ENCODE assay signal across 1 cellular context in the genomic region with DNA sequence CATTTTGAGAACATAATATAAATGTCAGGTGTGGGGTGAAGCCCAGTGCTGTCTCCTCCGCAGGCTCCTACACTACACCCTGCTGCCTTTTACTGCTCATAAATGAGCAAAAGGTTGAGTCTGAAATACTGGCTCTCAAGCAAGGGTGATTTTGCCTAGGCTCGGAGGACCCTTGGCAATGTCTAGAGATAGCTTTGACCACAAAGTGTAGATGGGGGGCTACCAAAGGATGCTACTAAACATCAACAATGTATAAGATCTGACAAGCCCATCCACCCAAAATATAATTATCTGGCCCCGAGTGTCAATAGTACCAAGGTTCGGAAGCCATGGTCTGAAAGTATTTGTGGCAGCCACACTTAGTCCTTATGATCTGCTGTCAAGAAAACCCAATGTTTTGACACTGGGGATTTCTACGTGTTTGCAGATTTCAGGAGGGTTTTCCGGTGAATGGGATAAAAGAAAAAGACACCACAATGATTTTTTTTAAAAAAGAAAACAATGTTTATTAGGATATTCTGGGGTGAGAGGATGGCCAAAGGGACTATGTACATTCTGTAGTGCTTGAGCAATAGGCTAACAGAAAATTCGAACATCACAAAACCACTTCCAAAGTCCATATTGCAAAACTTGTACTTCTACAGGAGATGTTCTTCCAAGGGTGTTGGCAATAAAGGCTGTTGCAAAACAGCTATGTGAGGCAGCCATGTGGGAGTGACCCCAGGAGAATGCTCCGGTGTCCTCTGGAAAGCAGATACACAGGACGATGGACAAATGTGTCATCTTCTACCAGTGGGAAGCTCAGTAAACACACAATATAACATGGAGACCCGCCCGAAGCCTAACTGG.
TF ChIP-seq lines count a peak whose summit lies in the region.

No MANE protein-coding gene starts in this region.

TF ChIP-seq in A549, 52 proteins besides CTCF, POLR2A, EP300 and RAD21 (continued from another document):
- TF ChIP-seq, protein P1, sequence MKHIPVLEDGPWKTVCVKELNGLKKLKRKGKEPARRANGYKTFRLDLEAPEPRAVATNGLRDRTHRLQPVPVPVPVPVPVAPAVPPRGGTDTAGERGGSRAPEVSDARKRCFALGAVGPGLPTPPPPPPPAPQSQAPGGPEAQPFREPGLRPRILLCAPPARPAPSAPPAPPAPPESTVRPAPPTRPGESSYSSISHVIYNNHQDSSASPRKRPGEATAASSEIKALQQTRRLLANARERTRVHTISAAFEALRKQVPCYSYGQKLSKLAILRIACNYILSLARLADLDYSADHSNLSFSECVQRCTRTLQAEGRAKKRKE (CRISPR knock-in tag; IDR thresholded peaks at IDR 0.05; ENCODE audit: low read depth) = no peak
